ENCODE assay signal across 8 cellular contexts in the genomic region with DNA sequence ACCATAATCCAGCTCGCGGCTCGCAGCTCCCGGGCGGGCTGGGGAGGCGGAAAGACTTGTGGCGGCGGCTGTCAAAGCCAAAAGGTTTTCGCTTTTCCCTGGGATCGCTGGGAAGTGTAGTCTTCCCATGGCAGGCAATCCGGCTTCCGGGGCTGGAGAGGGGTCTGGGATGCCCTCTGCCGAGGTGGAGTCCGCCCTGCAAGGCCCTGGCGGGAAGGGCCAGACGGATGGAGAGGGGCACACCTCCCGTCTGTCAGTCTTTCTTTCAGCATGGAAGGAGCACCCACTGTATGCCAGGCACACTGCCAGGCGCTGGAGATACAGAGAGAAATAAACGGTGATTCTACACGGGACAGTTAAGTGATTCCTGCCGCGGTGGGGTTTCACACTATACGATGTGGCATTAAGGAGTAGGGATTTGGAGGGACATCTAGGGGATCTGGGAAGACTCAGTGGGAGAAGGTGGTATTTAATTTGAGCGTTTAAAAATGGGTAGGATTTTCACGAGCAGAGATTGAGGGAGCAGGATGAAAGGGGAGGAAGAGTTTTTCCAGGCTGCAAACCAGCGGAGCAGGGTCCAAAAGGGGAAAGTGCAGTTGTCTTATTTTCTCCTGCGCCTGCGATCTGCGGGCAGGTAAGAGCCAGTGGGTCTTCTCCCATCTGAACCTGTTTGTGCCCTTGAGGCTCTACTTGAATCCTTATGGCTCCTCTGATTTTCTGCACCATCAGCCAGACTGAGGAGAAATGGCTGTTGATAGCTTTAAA. TPM values are rescaled to one million over a fixed set of nuclear protein-coding genes. Genes with fewer than 3 reads are reported as not detected.
DNase-seq lines count a peak whose midpoint lies in the region; ATAC-seq, FAIRE-seq and TF ChIP-seq lines count a peak whose summit lies in the region.

Gene BACE1, minus strand, starts transcription at position 60 of the 765 bp plus-strand sequence. CDS start 461 bp downstream, outside the sequence.

- H2BK5ac ChIP-seq in IMR-90 (ENCODE audit: low read depth, low read length, poor library complexity, severe bottlenecking), result peak within 1 kb of the TSS; percentile 21

- peak within 1 kb of the TSS; percentile 56 for H3K4me3 ChIP-seq in IMR-90 (ENCODE audit: insufficient read depth, low read depth, low read length)

- TF ChIP-seq POLR2A in IMR-90 (IDR thresholded peaks at IDR 0.05; ENCODE audit: low read depth, low read length), result no peak

- peaks cover 12% of the 10 kb centered on the region for H4K20me1 ChIP-seq in IMR-90 (ENCODE audit: insufficient read depth, low read length)

- no peaks in the 10 kb centered on the region for H3K36me3 ChIP-seq in IMR-90 (ENCODE audit: control insufficient read depth, insufficient read depth, low read length)

- peak; percentile 61 for TF ChIP-seq RAD21 in IMR-90 (IDR thresholded peaks at IDR 0.05; ENCODE audit: low read length)

- peak within 1 kb of the TSS; percentile 81 for H3K4ac ChIP-seq in IMR-90 (ENCODE audit: low read depth, low read length)

- CTCF ChIA-PET in IMR-90 (lab: Yijun Ruan, JAX) (interaction anchor here (0.6 to 1.0 kb wide), 4 partner anchors 10 to 43 kb away, joined by 3 read pairs; partner anchors contain the start of gene CEP164), MCF 10A (lab: Yijun Ruan, JAX) (interaction anchor here (0.6 to 2.3 kb wide), 2 partner anchors 85 to 90 kb away, joined by 3 to 8 read pairs; partner anchors contain the start of gene PCSK7)

- DNase-seq in D721Med (ENCODE audit: insufficient read length, low spot score), result peak; percentile 80
- DNase-seq in IMR-90, result peak; percentile 80
- DNase-seq in RCC 7860 (ENCODE audit: low spot score), result peak; percentile 63
- DNase-seq in MCF 10A (ENCODE audit: unreplicated experiment), result peak; percentile 85
- DNase-seq in iPS DF 19.7 (ENCODE audit: low read depth, low spot score), result peak; percentile 73
- peak; percentile 56 for DNase-seq in progenitor cell of endocrine pancreas (ENCODE audit: low spot score, unreplicated experiment)
- no peak for DNase-seq in GM19238 (ENCODE audit: insufficient read length, low spot score)

- no peaks in the 10 kb centered on the region for H3K9me3 ChIP-seq in IMR-90 (ENCODE audit: control insufficient read depth, insufficient read depth, low read length)

- H3K27me3 ChIP-seq in IMR-90 (ENCODE audit: control insufficient read depth, insufficient read depth, low read length), result no peaks in the 10 kb centered on the region

- no peak within 1 kb of the TSS for H3K18ac ChIP-seq in IMR-90 (ENCODE audit: low read depth, low read length)

- no peak for FAIRE-seq in D721Med (lab: Jason Lieb, UNC)
- FAIRE-seq in RCC 7860 (lab: Jason Lieb, UNC), result peak; percentile 65

- H3K14ac ChIP-seq in IMR-90 (replicated peaks; ENCODE audit: low read depth, low read length), result peak within 1 kb of the TSS; percentile 64

- H3K4me1 Mint-ChIP-seq in MCF 10A (ENCODE audit: insufficient read depth, unreplicated experiment), result peaks cover 13% of the 10 kb centered on the region
- peaks cover 22% of the 10 kb centered on the region for H3K4me1 Mint-ChIP-seq in progenitor cell of endocrine pancreas (ENCODE audit: low read depth)

- BruUV-seq in IMR-90 (replicated peaks; lab: Mats Ljungman, UMichigan) (no TSS peak), MCF 10A (replicated peaks; lab: Mats Ljungman, UMichigan) (no TSS peak)

- H2BK120ac ChIP-seq in IMR-90 (ENCODE audit: low read depth, low read length), result peak within 1 kb of the TSS; percentile 48

- peak within 1 kb of the TSS; percentile 55 for H3K23ac ChIP-seq in IMR-90 (ENCODE audit: low read depth, low read length)

- H2BK20ac ChIP-seq in IMR-90 (ENCODE audit: low read depth, low read length), result 0 out of 2 replicates have a peak within 1 kb of the TSS, but pooled peaks have one; percentile 31

- H3K4me3 Mint-ChIP-seq in MCF 10A (ENCODE audit: unreplicated experiment), result peak within 1 kb of the TSS; percentile 83
- peak within 1 kb of the TSS; percentile 81 for H3K4me3 Mint-ChIP-seq in progenitor cell of endocrine pancreas (ENCODE audit: low read depth)

- peaks cover 6% of the 10 kb centered on the region for H3K36me3 Mint-ChIP-seq in MCF 10A (ENCODE audit: insufficient read depth, unreplicated experiment)
- H3K36me3 Mint-ChIP-seq in progenitor cell of endocrine pancreas (ENCODE audit: insufficient read depth), result no peaks in the 10 kb centered on the region

- peak within 1 kb of the TSS; percentile 87 for H2AK5ac ChIP-seq in IMR-90 (ENCODE audit: low read depth, low read length)

- peak within 1 kb of the TSS; percentile 91 for H3K9ac ChIP-seq in IMR-90 (ENCODE audit: low read depth, low read length)

- H3K4me1 ChIP-seq in IMR-90 (ENCODE audit: control insufficient read depth, insufficient read depth, low read length), result peaks cover 11% of the 10 kb centered on the region

- POLR2A ChIA-PET in IMR-90 (lab: Charles Lee; ENCODE audit: unreplicated experiment), result no interaction called here
- POLR2A ChIA-PET in MCF 10A (lab: Yijun Ruan, JAX), result interaction anchor here (0.7 to 3.1 kb wide), 7 partner anchors 9 to 85 kb away, joined by 3 to 25 read pairs (median 3); partner anchors contain the start of gene CEP164

- in situ Hi-C loops in IMR-90 (cut with MboI; ENCODE audit: low sequenced_read_pairs), result loop anchor here (5.0 kb wide), 1 partner anchor 79 kb away; no protein-coding TSS in a partner anchor

- peak within 1 kb of the TSS; percentile 62 for H4K5ac ChIP-seq in IMR-90 (ENCODE audit: low read depth, low read length)

- TF ChIP-seq CTCF in D721Med (IDR thresholded peaks at IDR 0.05; ENCODE audit: insufficient read depth, missing control alignments) (peak; percentile 61), IMR-90 (conservative IDR thresholded peaks at IDR 0.05; ENCODE audit: low read depth, low read length) (peak; percentile 58), MCF 10A (IDR thresholded peaks at IDR 0.05; ENCODE audit: unreplicated experiment) (no peak), progenitor cell of endocrine pancreas (IDR thresholded peaks at IDR 0.05; ENCODE audit: unreplicated experiment) (peak; percentile 48)

- peak within 1 kb of the TSS; percentile 81 to 88 for H4K8ac ChIP-seq in IMR-90 (ENCODE audit: low read depth in 2 of 2, low read length in 2 of 2)

- peaks cover 9% of the 10 kb centered on the region; the same call in 1 of the 2 replicates for H3K9me1 ChIP-seq in IMR-90 (ENCODE audit: insufficient read depth, low read length)

- H2AK9ac ChIP-seq in IMR-90 (replicated peaks; ENCODE audit: low read depth, low read length, poor library complexity), result peak within 1 kb of the TSS; percentile 98

- H2AFZ ChIP-seq in IMR-90 (replicated peaks; ENCODE audit: low read length, poor library complexity), result peak within 1 kb of the TSS; percentile 91

- H3K27ac Mint-ChIP-seq in MCF 10A (ENCODE audit: low read depth, unreplicated experiment), result peak within 1 kb of the TSS; percentile 23
- peak within 1 kb of the TSS; percentile 87 for H3K27ac Mint-ChIP-seq in progenitor cell of endocrine pancreas

- peak within 1 kb of the TSS; percentile 60 for H3K56ac ChIP-seq in IMR-90 (ENCODE audit: extremely low read depth, insufficient read depth, low read length)

- WGBS in IMR-90 (ENCODE audit: extremely low coverage in 2 of 2, insufficient read length in 1 of 2), 2 experiments, result 0% methylated on average over 11 of the region's 29 CpGs; no CpG with 5 or more reads in 1 of the 2 experiments

- peaks cover 22 to 40% of the 10 kb centered on the region in 2 experiments for H3K79me1 ChIP-seq in IMR-90 (ENCODE audit: low read depth in 1 of 2, low read length in 2 of 2)

- 0 out of 3 replicates have a peak within 1 kb of the TSS, but pooled peaks have one; percentile 49 for H2BK15ac ChIP-seq in IMR-90 (ENCODE audit: low read depth, low read length)

- no peaks in the 10 kb centered on the region for H3K27me3 Mint-ChIP-seq in MCF 10A (ENCODE audit: insufficient read depth, unreplicated experiment)
- H3K27me3 Mint-ChIP-seq in progenitor cell of endocrine pancreas, result no peaks in the 10 kb centered on the region

- H3K27ac ChIP-seq in IMR-90 (ENCODE audit: insufficient read depth, low read length), result peak within 1 kb of the TSS; percentile 73

- intact Hi-C loops in IMR-90 (cut with micrococcal nuclease), result loop anchor here (1.0 kb wide), 2 partner anchors 77 to 84 kb away; partner anchors contain the start of genes PCSK7 and RNF214
- intact Hi-C loops in MCF 10A (cut with micrococcal nuclease), result loop anchor here (2.0 kb wide), 1 partner anchor 84 kb away; the partner anchor contains the start of genes PCSK7 and RNF214

- H4K91ac ChIP-seq in IMR-90 (ENCODE audit: insufficient read depth, low read depth, low read length), result peak within 1 kb of the TSS; percentile 24

- peak within 1 kb of the TSS; percentile 99 for H3K4me2 ChIP-seq in IMR-90 (ENCODE audit: low read depth, low read length)

- ATAC-seq in IMR-90 (ENCODE audit: low read depth) (peak; percentile 94), GM18498 (IDR thresholded peaks at IDR 0.05; ENCODE audit: unreplicated experiment) (no peak)

- dilution Hi-C loops in IMR-90 (cut with HindIII; ENCODE audit: low sequenced_read_pairs, unreplicated experiment), result no loop called here

- no peaks in the 10 kb centered on the region for H3K9me3 Mint-ChIP-seq in MCF 10A (ENCODE audit: unreplicated experiment)
- no peaks in the 10 kb centered on the region for H3K9me3 Mint-ChIP-seq in progenitor cell of endocrine pancreas (ENCODE audit: low read depth)

TF ChIP-seq in IMR-90, 13 proteins besides CTCF, POLR2A, EP300 and RAD21:
- peak; percentile 44 for TF ChIP-seq SMC3 (IDR thresholded peaks at IDR 0.05; ENCODE audit: low read depth, low read length)
- no peak for TF ChIP-seq RCOR1 (IDR thresholded peaks at IDR 0.05; ENCODE audit: insufficient replicate concordance, low read length)
- peak; percentile 59; the same call in 1 of the 2 replicates for TF ChIP-seq MXI1 (IDR thresholded peaks at IDR 0.05; ENCODE audit: borderline replicate concordance, low read depth, low read length)
- TF ChIP-seq MAZ (IDR thresholded peaks at IDR 0.05; ENCODE audit: borderline replicate concordance, low read depth, low read length), result peak; percentile 18; the same call in 1 of the 2 replicates
TF ChIP-seq in IMR-90: peak in this region for 3.

RNA-seq across cellular contexts. Expression of gene BACE1, which starts in this region (rescaled TPM):
- total RNA-seq in IMR-90 (2012; rRNA removed) (27.6 and 29.2 TPM in 2 replicates), MCF 10A (2022) (15.8 and 18.1 TPM in 2 replicates), progenitor cell of endocrine pancreas (68.0 and 78.2 TPM in 2 replicates)
- 42.4 and 50.6 TPM in 2 replicates for polyA plus RNA-seq in IMR-90 (2012; rRNA removed)
- 13.6 and 47.9 TPM in 2 replicates for polyA plus RNA-seq in IMR-90 (2012; cell fraction: cytosol; rRNA removed)
- polyA plus RNA-seq in IMR-90 (2012; cell fraction: nucleus; rRNA removed; ENCODE audit: low replicate concordance), result 50.1 and 67.0 TPM in 2 replicates
